Comparison of ENCODE assay signal across 15 cellular contexts in the genomic region with DNA sequence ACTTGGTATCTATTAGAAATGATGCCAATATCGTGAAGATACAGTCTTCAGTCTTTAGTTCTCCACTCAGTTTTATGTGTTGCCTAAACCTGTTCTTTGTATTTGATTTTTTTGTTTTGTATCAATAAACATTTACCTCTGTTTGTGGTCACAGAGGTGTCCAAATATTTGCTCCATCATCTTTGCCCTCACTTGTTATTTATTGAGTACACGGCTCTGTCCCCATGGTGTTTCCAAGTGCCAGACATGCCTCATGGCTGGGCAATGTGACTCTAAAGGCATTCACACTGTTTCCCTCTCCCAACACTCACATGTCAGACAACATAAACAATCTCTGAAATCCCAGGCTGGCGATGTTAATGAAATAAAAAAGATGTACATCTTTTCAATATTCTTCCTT.
"Had no signal": no experiment of that assay in that cellular context is flagged by ENCODE, and none has a peak within 500 bp of the region (broad histone marks: within the 10 kb centered on the region; RNA-seq: fewer than 3 reads in every experiment).

No MANE protein-coding gene starts in this region.

- H3K9me3 ChIP-seq: esophagus muscularis mucosa, gastrocnemius medialis had no signal

- ATAC-seq: effector memory CD8-positive, alpha-beta T cell; gastrocnemius medialis; left lobe of liver; natural killer cell; right cardiac atrium had no signal

- H3K4me1 ChIP-seq: esophagus muscularis mucosa, gastrocnemius medialis had no signal

- H3K27me3 ChIP-seq: esophagus muscularis mucosa, gastrocnemius medialis had no signal

- H3K27me3 Mint-ChIP-seq: effector memory CD8-positive, alpha-beta T cell had no signal

- H3K4me2 ChIP-seq: smooth muscle cell had no signal

- DNase-seq: effector memory CD8-positive, alpha-beta T cell; gastrocnemius medialis; glutamatergic neuron; islet precursor cell; mammary epithelial cell; natural killer cell; posterior cingulate gyrus; right cardiac atrium; stimulated activated CD4-positive, alpha-beta T cell treated with anti-CD3 and anti-CD28 coated beads, Interleukin-2, amount 100 ng/mL, for 48 hours; stimulated activated naive CD4-positive, alpha-beta T cell treated with Interleukin-2 at 50 U/mL for 16 hours had no signal

- H3K4me3 Mint-ChIP-seq: effector memory CD8-positive, alpha-beta T cell; natural killer cell; neural crest cell had no signal

- H3K4me1 Mint-ChIP-seq: natural killer cell, neural crest cell had no signal

- H3K4me3 ChIP-seq: esophagus muscularis mucosa, gastrocnemius medialis, smooth muscle cell had no signal

- H3K36me3 ChIP-seq: esophagus muscularis mucosa, gastrocnemius medialis had no signal

- H3K27ac ChIP-seq: epithelial cell of prostate, esophagus muscularis mucosa, gastrocnemius medialis had no signal

- H3K27ac Mint-ChIP-seq: effector memory CD8-positive, alpha-beta T cell; natural killer cell had no signal
